ENCODE assay signal across 1 cellular context in the genomic region with DNA sequence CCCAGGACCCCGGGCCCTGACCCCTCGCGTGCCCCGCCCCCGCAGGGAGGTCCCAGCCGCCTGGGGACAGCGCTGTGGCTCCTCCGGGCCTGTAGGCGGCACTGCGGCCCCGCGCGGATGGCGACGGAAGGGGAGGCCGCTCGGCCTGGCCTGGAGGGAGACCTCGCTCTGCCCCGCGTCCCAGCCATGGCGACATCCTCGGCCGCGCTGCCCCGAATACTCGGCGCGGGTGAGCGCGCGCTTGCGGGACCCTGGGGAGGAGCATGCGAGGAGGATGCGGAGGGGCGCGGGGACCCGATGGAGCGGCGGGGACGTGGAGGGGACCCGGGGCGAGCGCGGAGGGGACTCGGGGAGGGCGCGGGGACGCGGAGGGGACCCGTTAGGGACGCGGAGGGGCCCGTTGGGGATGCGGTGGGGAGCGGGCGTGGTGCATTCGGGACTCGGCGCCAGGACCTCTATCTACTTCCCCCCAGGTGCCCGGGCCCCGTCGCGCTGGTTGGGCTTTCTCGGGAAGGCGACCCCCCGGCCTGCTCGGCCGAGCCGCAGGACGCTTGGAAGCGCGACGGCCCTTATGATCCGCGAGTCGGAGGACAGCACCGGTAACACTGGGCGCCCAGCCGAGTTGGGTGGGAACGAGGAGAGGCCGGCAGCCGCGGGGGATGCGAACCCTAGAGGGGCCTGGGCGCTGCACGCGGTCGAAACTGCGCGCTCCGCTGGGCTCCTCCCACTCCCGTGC.
TF ChIP-seq lines count a peak whose summit lies in the region.

Gene MRPS2 (plus strand): TSS at position 158 of the 736 bp plus-strand sequence. CDS start 29 bp downstream, at position 187.

TF ChIP-seq in HepG2, 621 proteins besides CTCF, POLR2A, EP300 and RAD21 (continued from another document and continues in another):
- TF ChIP-seq PREB (CRISPR knock-in tag; IDR thresholded peaks at IDR 0.05) (no peak), NFE2 (CRISPR knock-in tag; IDR thresholded peaks at IDR 0.05) (no peak), ZNF775 (CRISPR knock-in tag; IDR thresholded peaks at IDR 0.05; ENCODE audit: borderline replicate concordance) (no peak), TBX3 (IDR thresholded peaks at IDR 0.05; ENCODE audit: borderline replicate concordance) (no peak), ZC3H4 (CRISPR knock-in tag; IDR thresholded peaks at IDR 0.05; ENCODE audit: borderline replicate concordance) (peak; percentile 83), CBFB (CRISPR knock-in tag; IDR thresholded peaks at IDR 0.05) (peak; percentile 81), ZNF235 (CRISPR knock-in tag; IDR thresholded peaks at IDR 0.05; ENCODE audit: borderline replicate concordance) (no peak), ZNF687 (CRISPR knock-in tag; IDR thresholded peaks at IDR 0.05) (peak; percentile 78), RXRB (CRISPR knock-in tag; IDR thresholded peaks at IDR 0.05; ENCODE audit: borderline replicate concordance) (peak; percentile 41; the same call in 1 of the 2 replicates), DZIP1 (CRISPR knock-in tag; IDR thresholded peaks at IDR 0.05) (peak; percentile 83; the same call in 1 of the 2 replicates), PHF5A (CRISPR knock-in tag; IDR thresholded peaks at IDR 0.05; ENCODE audit: low read depth, unreplicated experiment) (peak; percentile 74), HCFC1 (IDR thresholded peaks at IDR 0.05; ENCODE audit: low read depth, low read length) (peak; percentile 45; the same call in 1 of the 2 replicates), REXO4 (CRISPR knock-in tag; IDR thresholded peaks at IDR 0.05; ENCODE audit: borderline replicate concordance) (no peak), FOSL2 (CRISPR knock-in tag; IDR thresholded peaks at IDR 0.05) (peak; percentile 44), KAT8 (CRISPR knock-in tag; IDR thresholded peaks at IDR 0.05) (peak; percentile 87), ELF1 (CRISPR knock-in tag; IDR thresholded peaks at IDR 0.05) (no peak), NKX3-1 (CRISPR knock-in tag; IDR thresholded peaks at IDR 0.05) (0 out of 2 replicates have a peak, but pooled peaks have one; percentile 26), ZNF501 (CRISPR knock-in tag; IDR thresholded peaks at IDR 0.05) (peak; percentile 78), ZNF549 (CRISPR knock-in tag; IDR thresholded peaks at IDR 0.05) (no peak), ZNF75D (CRISPR knock-in tag; IDR thresholded peaks at IDR 0.05; ENCODE audit: borderline replicate concordance) (no peak), HDAC2 (CRISPR knock-in tag; IDR thresholded peaks at IDR 0.05) (peak; percentile 68), NCOA2 (CRISPR knock-in tag; IDR thresholded peaks at IDR 0.05) (no peak; the same call in 1 of the 2 replicates), CHD2 (IDR thresholded peaks at IDR 0.05; ENCODE audit: low read depth, low read length) (no peak), ATF5 (CRISPR knock-in tag; IDR thresholded peaks at IDR 0.05; ENCODE audit: low read depth) (peak; percentile 84), PATZ1 (CRISPR knock-in tag; IDR thresholded peaks at IDR 0.05) (peak; percentile 90)
- TF ChIP-seq, protein P1, sequence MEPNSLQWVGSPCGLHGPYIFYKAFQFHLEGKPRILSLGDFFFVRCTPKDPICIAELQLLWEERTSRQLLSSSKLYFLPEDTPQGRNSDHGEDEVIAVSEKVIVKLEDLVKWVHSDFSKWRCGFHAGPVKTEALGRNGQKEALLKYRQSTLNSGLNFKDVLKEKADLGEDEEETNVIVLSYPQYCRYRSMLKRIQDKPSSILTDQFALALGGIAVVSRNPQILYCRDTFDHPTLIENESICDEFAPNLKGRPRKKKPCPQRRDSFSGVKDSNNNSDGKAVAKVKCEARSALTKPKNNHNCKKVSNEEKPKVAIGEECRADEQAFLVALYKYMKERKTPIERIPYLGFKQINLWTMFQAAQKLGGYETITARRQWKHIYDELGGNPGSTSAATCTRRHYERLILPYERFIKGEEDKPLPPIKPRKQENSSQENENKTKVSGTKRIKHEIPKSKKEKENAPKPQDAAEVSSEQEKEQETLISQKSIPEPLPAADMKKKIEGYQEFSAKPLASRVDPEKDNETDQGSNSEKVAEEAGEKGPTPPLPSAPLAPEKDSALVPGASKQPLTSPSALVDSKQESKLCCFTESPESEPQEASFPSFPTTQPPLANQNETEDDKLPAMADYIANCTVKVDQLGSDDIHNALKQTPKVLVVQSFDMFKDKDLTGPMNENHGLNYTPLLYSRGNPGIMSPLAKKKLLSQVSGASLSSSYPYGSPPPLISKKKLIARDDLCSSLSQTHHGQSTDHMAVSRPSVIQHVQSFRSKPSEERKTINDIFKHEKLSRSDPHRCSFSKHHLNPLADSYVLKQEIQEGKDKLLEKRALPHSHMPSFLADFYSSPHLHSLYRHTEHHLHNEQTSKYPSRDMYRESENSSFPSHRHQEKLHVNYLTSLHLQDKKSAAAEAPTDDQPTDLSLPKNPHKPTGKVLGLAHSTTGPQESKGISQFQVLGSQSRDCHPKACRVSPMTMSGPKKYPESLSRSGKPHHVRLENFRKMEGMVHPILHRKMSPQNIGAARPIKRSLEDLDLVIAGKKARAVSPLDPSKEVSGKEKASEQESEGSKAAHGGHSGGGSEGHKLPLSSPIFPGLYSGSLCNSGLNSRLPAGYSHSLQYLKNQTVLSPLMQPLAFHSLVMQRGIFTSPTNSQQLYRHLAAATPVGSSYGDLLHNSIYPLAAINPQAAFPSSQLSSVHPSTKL (CRISPR knock-in tag; IDR thresholded peaks at IDR 0.05) = peak; percentile 61
- TF ChIP-seq, protein P2, sequence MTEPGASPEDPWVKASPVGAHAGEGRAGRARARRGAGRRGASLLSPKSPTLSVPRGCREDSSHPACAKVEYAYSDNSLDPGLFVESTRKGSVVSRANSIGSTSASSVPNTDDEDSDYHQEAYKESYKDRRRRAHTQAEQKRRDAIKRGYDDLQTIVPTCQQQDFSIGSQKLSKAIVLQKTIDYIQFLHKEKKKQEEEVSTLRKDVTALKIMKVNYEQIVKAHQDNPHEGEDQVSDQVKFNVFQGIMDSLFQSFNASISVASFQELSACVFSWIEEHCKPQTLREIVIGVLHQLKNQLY (CRISPR knock-in tag; IDR thresholded peaks at IDR 0.05) = no peak
- TF ChIP-seq, protein P3, sequence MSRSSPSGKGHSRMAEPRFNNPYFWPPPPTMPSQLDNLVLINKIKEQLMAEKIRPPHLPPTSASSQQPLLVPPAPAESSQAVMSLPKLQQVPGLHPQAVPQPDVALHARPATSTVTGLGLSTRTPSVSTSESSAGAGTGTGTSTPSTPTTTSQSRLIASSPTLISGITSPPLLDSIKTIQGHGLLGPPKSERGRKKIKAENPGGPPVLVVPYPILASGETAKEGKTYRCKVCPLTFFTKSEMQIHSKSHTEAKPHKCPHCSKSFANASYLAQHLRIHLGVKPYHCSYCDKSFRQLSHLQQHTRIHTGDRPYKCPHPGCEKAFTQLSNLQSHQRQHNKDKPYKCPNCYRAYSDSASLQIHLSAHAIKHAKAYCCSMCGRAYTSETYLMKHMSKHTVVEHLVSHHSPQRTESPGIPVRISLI (CRISPR knock-in tag; IDR thresholded peaks at IDR 0.05; ENCODE audit: borderline replicate concordance) = no peak
